29 cellular contexts compared by ENCODE assay signal in the genomic region with DNA sequence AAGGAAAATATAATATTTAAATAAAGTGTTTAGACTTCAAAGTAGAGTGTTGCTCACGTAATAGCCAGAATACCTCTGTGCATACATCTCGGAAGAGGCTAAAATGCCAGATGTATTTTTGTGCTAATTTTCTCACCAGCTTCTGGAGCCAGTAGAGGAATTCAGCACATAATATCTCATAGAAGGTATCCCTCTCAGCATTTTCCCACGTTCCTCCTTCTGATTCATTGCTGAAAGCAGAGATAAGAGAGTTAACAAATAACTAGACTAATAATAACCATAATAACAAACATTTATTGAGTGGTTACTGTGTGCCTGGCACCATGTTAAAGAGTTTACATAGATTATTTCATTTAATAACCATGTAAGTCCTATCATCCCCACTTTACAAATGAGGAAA.
"Had no signal": no experiment of that assay in that cellular context is flagged by ENCODE, and none has a peak within 500 bp of the region (broad histone marks: within the 10 kb centered on the region; RNA-seq: fewer than 3 reads in every experiment).

No MANE protein-coding gene starts in this region.

- ATAC-seq: activated CD4-positive, alpha-beta T cell treated with anti-CD3 and anti-CD28 coated beads for 36 hours; activated CD8-positive, alpha-beta memory T cell treated with anti-CD3 and anti-CD28 coated beads, Interleukin-2, amount 10 ng/mL, durations not matched to agents 7 days and 5 days; activated CD8-positive, alpha-beta T cell treated with anti-CD3 and anti-CD28 coated beads, Interleukin-2, amount 10 ng/mL, durations not matched to agents 7 days and 5 days; activated naive CD8-positive, alpha-beta T cell treated with anti-CD3 and anti-CD28 coated beads, Interleukin-2, amount 50 U/mL, for 24 hours; effector memory CD8-positive, alpha-beta T cell; heart left ventricle had no signal

- H3K4me3 ChIP-seq: adrenal gland, ascending aorta, esophagus muscularis mucosa, heart left ventricle had no signal

- H3K27me3 ChIP-seq: adrenal gland, ascending aorta, esophagus muscularis mucosa, heart left ventricle had no signal

- H3K9me3 ChIP-seq: adrenal gland, ascending aorta, esophagus muscularis mucosa, heart left ventricle had no signal

- H3K4me1 ChIP-seq: adrenal gland, ascending aorta, esophagus muscularis mucosa, heart left ventricle had no signal

- H3K27ac ChIP-seq: adrenal gland, ascending aorta, esophagus muscularis mucosa, heart left ventricle had no signal

- DNase-seq: activated CD4-positive, alpha-beta memory T cell treated with anti-CD3 and anti-CD28 coated beads for 36 hours; activated CD4-positive, alpha-beta T cell treated with anti-CD3 and anti-CD28 coated beads for 36 hours; activated CD4-positive, alpha-beta T cell treated with anti-CD3 and anti-CD28 coated beads, Interleukin-2, amount 10 ng/mL, durations not matched to agents 24 days and 14 days; activated CD4-positive, CD25-positive, alpha-beta regulatory T cell; activated CD4-positive, CD25-positive, alpha-beta regulatory T cell treated with anti-CD3 and anti-CD28 coated beads, Interleukin-2, amount 50 U/mL, for 72 hours; activated CD8-positive, alpha-beta memory T cell treated with anti-CD3 and anti-CD28 coated beads, Interleukin-2, amount 10 ng/mL, durations not matched to agents 7 days and 5 days; activated CD8-positive, alpha-beta memory T cell treated with anti-CD3 and anti-CD28 coated beads, Interleukin-2, amount 50 U/mL, for 4 hours; activated CD8-positive, alpha-beta T cell treated with anti-CD3 and anti-CD28 coated beads, Interleukin-2, amount 10 ng/mL, durations not matched to agents 7 days and 5 days; activated effector memory CD4-positive, alpha-beta T cell treated with anti-CD3 and anti-CD28 coated beads, Interleukin-2, amount 50 U/mL, for 16 hours; activated naive CD4-positive, alpha-beta T cell treated with anti-CD3 and anti-CD28 coated beads for 36 hours; activated naive CD8-positive, alpha-beta T cell treated with anti-CD3 and anti-CD28 coated beads for 36 hours; activated naive CD8-positive, alpha-beta T cell treated with anti-CD3 and anti-CD28 coated beads, Interleukin-2, amount 50 U/mL, for 24 hours; activated T-cell treated with anti-CD3 and anti-CD28 coated beads, Interleukin-2, amount 50 U/mL, for 1 hour; activated T-cell treated with anti-CD3 and anti-CD28 coated beads, Interleukin-2, amount 50 U/mL, for 48 hours; adrenal gland; cortex of kidney; dermis blood vessel endothelial cell; effector CD4-positive, alpha-beta T cell; effector memory CD8-positive, alpha-beta T cell; erythroblast; foreskin fibroblast; glutamatergic neuron; heart left ventricle; T-helper 2 cell had no signal

- FAIRE-seq: bronchial epithelial cell, colon, frontal cortex had no signal

- H3K36me3 ChIP-seq: adrenal gland, ascending aorta, esophagus muscularis mucosa, heart left ventricle had no signal
